10 cellular contexts compared by ENCODE assay signal in genomic region chr11:47918370-47918690, GRCh38.
DNase-seq lines count a peak whose midpoint lies in the region; ATAC-seq and TF ChIP-seq lines count a peak whose summit lies in the region.
"Had no signal": no experiment of that assay in that cellular context is flagged by ENCODE, and none has a peak within 500 bp of the region (broad histone marks: within the 10 kb centered on the region; RNA-seq: fewer than 3 reads in every experiment).

No MANE protein-coding gene starts in this region.

- TF ChIP-seq CTCF in VCaP (conservative IDR thresholded peaks at IDR 0.05) (no peak), left lung (IDR thresholded peaks at IDR 0.05) (no peak), suprapubic skin (IDR thresholded peaks at IDR 0.05) (no peak)

- POLR2A ChIA-PET in activated CD4-positive, alpha-beta T cell treated with anti-CD3 and anti-CD28 coated beads, Interleukin-2, amount 10 ng/mL, durations not matched to agents 7 days and 5 days (lab: Charles Lee), result no interaction called here

- TF ChIP-seq POLR2A in suprapubic skin (IDR thresholded peaks at IDR 0.05), result no peak

- peak overlapping the region; percentile 98 for H3K27ac ChIP-seq in VCaP
- peak overlapping the region; percentile 80 to 87 for H3K27ac ChIP-seq in left lung
- peak overlapping the region; percentile 64 for H3K27ac ChIP-seq in suprapubic skin

- H3K27me3 ChIP-seq in left lung, result no peaks in the 10 kb centered on the region
- H3K27me3 ChIP-seq in suprapubic skin, result no peaks in the 10 kb centered on the region

- H3K27me3 Mint-ChIP-seq in activated CD4-positive, alpha-beta T cell treated with anti-CD3 and anti-CD28 coated beads, Interleukin-2, amount 10 ng/mL, durations not matched to agents 7 days and 5 days, result no peaks in the 10 kb centered on the region

- no peaks in the 10 kb centered on the region for H3K36me3 ChIP-seq in left lung
- H3K36me3 ChIP-seq in suprapubic skin, result no peaks in the 10 kb centered on the region

- peak overlapping the region in 1 of 2 donors; percentile 17 for H3K4me3 ChIP-seq in left lung
- H3K4me3 ChIP-seq in suprapubic skin, result no peak overlapping the region

- peaks cover 9 to 50% of the 10 kb centered on the region in 2 donors for H3K4me1 ChIP-seq in left lung
- peaks cover 41% of the 10 kb centered on the region for H3K4me1 ChIP-seq in suprapubic skin

- no peak overlapping the region for H3K4me3 Mint-ChIP-seq in activated CD4-positive, alpha-beta T cell treated with anti-CD3 and anti-CD28 coated beads, Interleukin-2, amount 10 ng/mL, durations not matched to agents 7 days and 5 days

- peak overlapping the region; percentile 66 for H3K27ac Mint-ChIP-seq in activated CD4-positive, alpha-beta T cell treated with anti-CD3 and anti-CD28 coated beads, Interleukin-2, amount 10 ng/mL, durations not matched to agents 7 days and 5 days

- 48% methylated on average over 3 of the region's 3 CpGs for WGBS in suprapubic skin

- CTCF ChIA-PET in activated CD4-positive, alpha-beta T cell treated with anti-CD3 and anti-CD28 coated beads, Interleukin-2, amount 10 ng/mL, durations not matched to agents 7 days and 5 days (lab: Charles Lee), result interaction anchor here (1.3 to 1.5 kb wide), 2 partner anchors 16 to 191 kb away, joined by 3 read pairs; no protein-coding TSS in a partner anchor

- no peak for TF ChIP-seq EP300 in suprapubic skin (IDR thresholded peaks at IDR 0.05)

- peaks cover 67% of the 10 kb centered on the region for H3K4me1 Mint-ChIP-seq in activated CD4-positive, alpha-beta T cell treated with anti-CD3 and anti-CD28 coated beads, Interleukin-2, amount 10 ng/mL, durations not matched to agents 7 days and 5 days

- no peak for DNase-seq in activated CD4-positive, alpha-beta T cell treated with anti-CD3 and anti-CD28 coated beads, Interleukin-2, amount 10 ng/mL, durations not matched to agents 7 days and 5 days
- DNase-seq in activated CD4-positive, alpha-beta T cell treated with anti-CD3 and anti-CD28 coated beads, Interleukin-2, amount 50 U/mL, for 1 hour, result no peak
- DNase-seq in left lung, result no peak
- DNase-seq in suprapubic skin (ENCODE audit: low spot score in 2 of 2), result no peak
- DNase-seq in NCI-H2107 (lab: John Stamatoyannopoulos, UW), result no peak
- no peak for DNase-seq in GM19240 (ENCODE audit: insufficient read length, low spot score)
- DNase-seq: 8988T; activated CD4-positive, alpha-beta T cell treated with anti-CD3 and anti-CD28 coated beads for 4 hours had no signal

- peaks cover 6% of the 10 kb centered on the region for H3K36me3 Mint-ChIP-seq in activated CD4-positive, alpha-beta T cell treated with anti-CD3 and anti-CD28 coated beads, Interleukin-2, amount 10 ng/mL, durations not matched to agents 7 days and 5 days (ENCODE audit: low read depth)

- peak; percentile 2 for ATAC-seq in left lung
- no peak for ATAC-seq in activated CD4-positive, CD25-positive, alpha-beta regulatory T cell treated with anti-CD3 and anti-CD28 coated beads, Interleukin-2, amount 50 U/mL, for 24 hours

- H3K9me3 ChIP-seq in left lung (no peaks in the 10 kb centered on the region), suprapubic skin (no peaks in the 10 kb centered on the region)

- intact Hi-C loops in left lung (cut with DNase I), result no loop called here

- peaks cover 3% of the 10 kb centered on the region for H3K9me3 Mint-ChIP-seq in activated CD4-positive, alpha-beta T cell treated with anti-CD3 and anti-CD28 coated beads, Interleukin-2, amount 10 ng/mL, durations not matched to agents 7 days and 5 days
